Comparison of ENCODE assay signal across 1 cellular context in genomic region chr6:25601797-25602679, GRCh38.
TF ChIP-seq lines count a peak whose summit lies in the region.

No MANE protein-coding gene starts in this region.

TF ChIP-seq in K562, 482 proteins besides CTCF, POLR2A, EP300 and RAD21 (continued from another document):
- TF ChIP-seq ARID3A (IDR thresholded peaks at IDR 0.05; ENCODE audit: borderline replicate concordance, low read depth, low read length) (peak; percentile 64; the same call in 1 of the 2 replicates), FOXK2 (conservative IDR thresholded peaks at IDR 0.05 in 1 of 2, IDR thresholded peaks at IDR 0.05 in 1 of 2; ENCODE audit: low read depth in 2 of 2) (no peak), MBD2 (IDR thresholded peaks at IDR 0.05; ENCODE audit: borderline replicate concordance, low read depth) (no peak), STAG1 (CRISPR knock-in tag; IDR thresholded peaks at IDR 0.05; ENCODE audit: borderline replicate concordance) (no peak), USF1 (CRISPR knock-in tag; IDR thresholded peaks at IDR 0.05) (no peak), ATF1 (CRISPR knock-in tag; IDR thresholded peaks at IDR 0.05) (no peak), ATF1 (tag; IDR thresholded peaks at IDR 0.05) (no peak), RBM17 (IDR thresholded peaks at IDR 0.05; ENCODE audit: borderline replicate concordance, low read depth, low read length) (no peak), HES1 (IDR thresholded peaks at IDR 0.05; ENCODE audit: low read depth) (no peak), ZKSCAN3 (CRISPR knock-in tag; IDR thresholded peaks at IDR 0.05) (no peak), RBM34 (IDR thresholded peaks at IDR 0.05; ENCODE audit: borderline replicate concordance, insufficient read depth, low read length) (no peak), REST (CRISPR knock-in tag; IDR thresholded peaks at IDR 0.05; ENCODE audit: low read depth) (no peak), BCL6 (CRISPR knock-in tag; IDR thresholded peaks at IDR 0.05) (no peak), SMARCA4 (IDR thresholded peaks at IDR 0.05) (no peak), SLC30A9 (CRISPR knock-in tag; IDR thresholded peaks at IDR 0.05) (no peak), DEAF1 (CRISPR knock-in tag; IDR thresholded peaks at IDR 0.05) (peak; percentile 85), THRB (CRISPR knock-in tag; conservative IDR thresholded peaks at IDR 0.05) (no peak), ZNF436 (CRISPR knock-in tag; IDR thresholded peaks at IDR 0.05) (no peak), UBTF (IDR thresholded peaks at IDR 0.05; ENCODE audit: borderline replicate concordance in 1 of 2, low read depth in 2 of 2, low read length in 2 of 2) (no peak), ZNF511 (CRISPR knock-in tag; IDR thresholded peaks at IDR 0.05) (no peak), ZNF583 (CRISPR knock-in tag; IDR thresholded peaks at IDR 0.05) (no peak), TBL1XR1 (IDR thresholded peaks at IDR 0.05; ENCODE audit: low read length in 2 of 2) (0 out of 4 replicates have a peak, but pooled peaks of 1 of the 2 experiments have one; percentile 25), PATZ1 (CRISPR knock-in tag; IDR thresholded peaks at IDR 0.05; ENCODE audit: borderline replicate concordance) (no peak), SMC3 (conservative IDR thresholded peaks at IDR 0.05; ENCODE audit: insufficient read depth, low read depth, low read length) (peak; percentile 45; the same call in 1 of the 2 replicates), MTA1 (IDR thresholded peaks at IDR 0.05; ENCODE audit: borderline replicate concordance) (no peak)
